1 cellular context compared by ENCODE assay signal in the genomic region with DNA sequence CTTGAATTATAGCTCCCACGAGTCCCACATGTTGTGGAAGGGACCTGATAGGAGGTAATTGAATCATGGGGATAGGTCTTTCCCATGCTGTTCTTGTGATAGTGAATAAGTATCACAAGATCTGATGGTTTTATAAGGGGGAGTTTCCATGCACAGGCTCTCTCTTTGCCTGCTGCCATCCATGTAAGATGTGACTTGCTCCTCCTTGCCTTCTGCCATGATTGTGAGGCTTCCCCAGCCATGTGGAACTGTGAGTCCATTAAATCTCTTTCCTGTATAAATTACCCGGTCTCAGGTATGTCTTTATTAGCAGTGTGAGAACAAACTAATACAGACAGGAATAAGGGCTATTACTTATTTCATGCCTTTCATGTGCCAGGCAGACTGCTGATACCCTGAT.
TF ChIP-seq lines count a peak whose summit lies in the region.

No MANE protein-coding gene starts in this region.

TF ChIP-seq in GM12878, 131 proteins besides CTCF, POLR2A, EP300 and RAD21:
- TF ChIP-seq BACH1 (IDR thresholded peaks at IDR 0.05; ENCODE audit: borderline replicate concordance) (0 out of 2 replicates have a peak, but pooled peaks have one; percentile 23), CBFB (IDR thresholded peaks at IDR 0.05; ENCODE audit: low read depth) (0 out of 2 replicates have a peak, but pooled peaks have one; percentile 17), POLR2AphosphoS5 (IDR thresholded peaks at IDR 0.05; ENCODE audit: low read length) (peak; percentile 9; the same call in 1 of the 2 replicates)
